ENCODE assay signal across 2 cellular contexts in the genomic region with DNA sequence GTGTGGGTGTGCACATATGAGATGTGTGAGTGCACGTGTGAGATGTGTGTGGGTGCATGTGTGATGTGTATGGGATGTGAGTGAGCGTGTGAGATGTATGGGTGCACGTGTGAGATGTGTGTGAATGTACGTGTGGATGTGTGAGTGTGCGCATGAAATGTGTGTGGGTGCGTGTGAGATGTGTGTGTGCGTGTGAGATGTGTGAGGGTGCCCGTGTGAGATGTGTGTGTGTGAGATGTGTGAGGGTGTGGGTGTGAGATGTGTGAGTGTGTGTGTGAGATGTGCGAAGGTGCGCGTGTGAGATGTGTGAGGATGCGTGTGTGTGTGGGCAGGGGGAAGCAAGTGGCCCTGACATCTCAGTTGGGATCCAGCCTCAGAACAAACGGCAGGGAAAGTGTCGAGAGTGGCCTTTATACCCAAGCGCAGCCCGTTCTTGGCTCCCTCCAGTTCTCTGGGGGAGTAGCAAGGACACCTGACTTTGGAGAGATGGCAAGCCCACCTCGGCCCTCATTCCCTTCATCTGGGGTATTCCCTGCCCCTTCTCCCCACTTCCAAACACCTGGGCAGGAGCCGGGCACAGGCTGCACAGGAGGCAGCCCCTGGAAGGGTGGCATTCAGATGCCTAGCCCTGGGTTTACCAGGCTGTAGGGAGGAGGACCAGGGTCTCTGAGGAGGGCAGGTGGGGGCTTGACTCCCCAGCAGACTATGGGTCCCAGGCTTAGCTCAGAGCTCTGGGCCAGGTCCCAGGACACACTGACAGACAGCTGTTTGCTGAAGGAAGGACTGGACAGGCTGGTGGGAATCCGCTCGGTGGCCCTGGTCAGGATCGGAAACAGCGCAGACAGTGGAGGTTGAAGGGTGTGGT.
TF ChIP-seq lines count a peak whose summit lies in the region.

No MANE protein-coding gene starts in this region.

TF ChIP-seq in GM12878, 131 proteins besides CTCF, POLR2A, EP300 and RAD21:
- TF ChIP-seq, protein P1, sequence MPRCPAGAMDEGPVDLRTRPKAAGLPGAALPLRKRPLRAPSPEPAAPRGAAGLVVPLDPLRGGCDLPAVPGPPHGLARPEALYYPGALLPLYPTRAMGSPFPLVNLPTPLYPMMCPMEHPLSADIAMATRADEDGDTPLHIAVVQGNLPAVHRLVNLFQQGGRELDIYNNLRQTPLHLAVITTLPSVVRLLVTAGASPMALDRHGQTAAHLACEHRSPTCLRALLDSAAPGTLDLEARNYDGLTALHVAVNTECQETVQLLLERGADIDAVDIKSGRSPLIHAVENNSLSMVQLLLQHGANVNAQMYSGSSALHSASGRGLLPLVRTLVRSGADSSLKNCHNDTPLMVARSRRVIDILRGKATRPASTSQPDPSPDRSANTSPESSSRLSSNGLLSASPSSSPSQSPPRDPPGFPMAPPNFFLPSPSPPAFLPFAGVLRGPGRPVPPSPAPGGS (IDR thresholded peaks at IDR 0.05; ENCODE audit: borderline replicate concordance, insufficient read depth, low read depth, low read length, poor library complexity, severe bottlenecking) = peak; percentile 81
- TF ChIP-seq, protein P2, sequence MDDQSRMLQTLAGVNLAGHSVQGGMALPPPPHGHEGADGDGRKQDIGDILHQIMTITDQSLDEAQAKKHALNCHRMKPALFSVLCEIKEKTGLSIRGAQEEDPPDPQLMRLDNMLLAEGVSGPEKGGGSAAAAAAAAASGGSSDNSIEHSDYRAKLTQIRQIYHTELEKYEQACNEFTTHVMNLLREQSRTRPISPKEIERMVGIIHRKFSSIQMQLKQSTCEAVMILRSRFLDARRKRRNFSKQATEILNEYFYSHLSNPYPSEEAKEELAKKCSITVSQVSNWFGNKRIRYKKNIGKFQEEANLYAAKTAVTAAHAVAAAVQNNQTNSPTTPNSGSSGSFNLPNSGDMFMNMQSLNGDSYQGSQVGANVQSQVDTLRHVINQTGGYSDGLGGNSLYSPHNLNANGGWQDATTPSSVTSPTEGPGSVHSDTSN (IDR thresholded peaks at IDR 0.05; ENCODE audit: insufficient replicate concordance, low read depth, low read length) = peak; percentile 69
- TF ChIP-seq SMAD5 (IDR thresholded peaks at IDR 0.05; ENCODE audit: low read depth) (no peak), DPF2 (IDR thresholded peaks at IDR 0.05) (no peak), SMAD1 (IDR thresholded peaks at IDR 0.05; ENCODE audit: low read depth, partially characterized antibody) (no peak), NFIC (IDR thresholded peaks at IDR 0.05; ENCODE audit: low read depth, low read length) (0 out of 2 replicates have a peak, but pooled peaks have one; percentile 33), ZSCAN29 (IDR thresholded peaks at IDR 0.05) (no peak)

TF ChIP-seq in HepG2, 621 proteins besides CTCF, POLR2A, EP300 and RAD21 (continues in another document):
- TF ChIP-seq ZNF292 (CRISPR knock-in tag; IDR thresholded peaks at IDR 0.05; ENCODE audit: borderline replicate concordance, low read depth) (no peak), ZNF781 (CRISPR knock-in tag; IDR thresholded peaks at IDR 0.05; ENCODE audit: borderline replicate concordance, not compliant biosample characterization) (no peak), RARA (CRISPR knock-in tag; IDR thresholded peaks at IDR 0.05) (0 out of 2 replicates have a peak, but pooled peaks have one; percentile 28), SNAPC2 (CRISPR knock-in tag; IDR thresholded peaks at IDR 0.05) (0 out of 2 replicates have a peak, but pooled peaks have one; percentile 16), TARDBP (CRISPR knock-in tag; IDR thresholded peaks at IDR 0.05) (peak; percentile 52; the same call in 1 of the 2 replicates), HMG20B (CRISPR knock-in tag; conservative IDR thresholded peaks at IDR 0.05) (no peak), KDM1A (CRISPR knock-in tag; IDR thresholded peaks at IDR 0.05) (no peak), ETV5 (CRISPR knock-in tag; IDR thresholded peaks at IDR 0.05; ENCODE audit: borderline replicate concordance) (peak; percentile 45; the same call in 1 of the 2 replicates), RFX5 (IDR thresholded peaks at IDR 0.05; ENCODE audit: low read depth, low read length) (no peak), ZNF343 (CRISPR knock-in tag; IDR thresholded peaks at IDR 0.05) (no peak), POLR2G (IDR thresholded peaks at IDR 0.05; ENCODE audit: low read depth, low read length) (peak; percentile 12; the same call in 1 of the 2 replicates), SAP130 (CRISPR knock-in tag; IDR thresholded peaks at IDR 0.05; ENCODE audit: low read depth) (peak; percentile 61; the same call in 1 of the 2 replicates), FOSL1 (CRISPR knock-in tag; IDR thresholded peaks at IDR 0.05; ENCODE audit: borderline replicate concordance) (no peak), LCORL (IDR thresholded peaks at IDR 0.05) (no peak), LCORL (CRISPR knock-in tag; IDR thresholded peaks at IDR 0.05) (peak; percentile 61; the same call in 1 of the 2 replicates), ZNF451 (CRISPR knock-in tag; IDR thresholded peaks at IDR 0.05) (no peak), ZFY (CRISPR knock-in tag; IDR thresholded peaks at IDR 0.05) (0 out of 2 replicates have a peak, but pooled peaks have one; percentile 1), ZNF317 (CRISPR knock-in tag; IDR thresholded peaks at IDR 0.05) (no peak), ZNF205 (CRISPR knock-in tag; IDR thresholded peaks at IDR 0.05) (no peak), MEIS2 (CRISPR knock-in tag; IDR thresholded peaks at IDR 0.05) (peak; percentile 16; the same call in 1 of the 2 replicates)
- TF ChIP-seq, protein P3, sequence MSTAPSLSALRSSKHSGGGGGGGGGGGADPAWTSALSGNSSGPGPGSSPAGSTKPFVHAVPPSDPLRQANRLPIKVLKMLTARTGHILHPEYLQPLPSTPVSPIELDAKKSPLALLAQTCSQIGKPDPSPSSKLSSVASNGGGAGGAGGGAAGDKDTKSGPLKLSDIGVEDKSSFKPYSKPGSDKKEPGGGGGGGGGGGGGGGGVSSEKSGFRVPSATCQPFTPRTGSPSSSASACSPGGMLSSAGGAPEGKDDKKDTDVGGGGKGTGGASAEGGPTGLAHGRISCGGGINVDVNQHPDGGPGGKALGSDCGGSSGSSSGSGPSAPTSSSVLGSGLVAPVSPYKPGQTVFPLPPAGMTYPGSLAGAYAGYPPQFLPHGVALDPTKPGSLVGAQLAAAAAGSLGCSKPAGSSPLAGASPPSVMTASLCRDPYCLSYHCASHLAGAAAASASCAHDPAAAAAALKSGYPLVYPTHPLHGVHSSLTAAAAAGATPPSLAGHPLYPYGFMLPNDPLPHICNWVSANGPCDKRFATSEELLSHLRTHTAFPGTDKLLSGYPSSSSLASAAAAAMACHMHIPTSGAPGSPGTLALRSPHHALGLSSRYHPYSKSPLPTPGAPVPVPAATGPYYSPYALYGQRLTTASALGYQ (CRISPR knock-in tag; IDR thresholded peaks at IDR 0.05) = no peak
- TF ChIP-seq, protein P4, sequence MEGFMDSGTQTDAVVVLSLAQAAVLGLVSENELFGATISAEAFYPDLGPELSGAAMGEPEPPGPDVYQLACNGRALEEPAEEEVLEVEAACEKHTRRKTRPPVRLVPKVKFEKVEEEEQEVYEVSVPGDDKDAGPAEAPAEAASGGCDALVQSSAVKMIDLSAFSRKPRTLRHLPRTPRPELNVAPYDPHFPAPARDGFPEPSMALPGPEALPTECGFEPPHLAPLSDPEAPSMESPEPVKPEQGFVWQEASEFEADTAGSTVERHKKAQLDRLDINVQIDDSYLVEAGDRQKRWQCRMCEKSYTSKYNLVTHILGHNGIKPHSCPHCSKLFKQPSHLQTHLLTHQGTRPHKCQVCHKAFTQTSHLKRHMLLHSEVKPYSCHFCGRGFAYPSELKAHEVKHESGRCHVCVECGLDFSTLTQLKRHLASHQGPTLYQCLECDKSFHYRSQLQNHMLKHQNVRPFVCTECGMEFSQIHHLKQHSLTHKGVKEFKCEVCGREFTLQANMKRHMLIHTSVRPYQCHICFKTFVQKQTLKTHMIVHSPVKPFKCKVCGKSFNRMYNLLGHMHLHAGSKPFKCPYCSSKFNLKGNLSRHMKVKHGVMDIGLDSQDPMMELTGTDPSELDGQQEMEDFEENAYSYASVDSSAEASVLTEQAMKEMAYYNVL (CRISPR knock-in tag; IDR thresholded peaks at IDR 0.05; ENCODE audit: borderline replicate concordance) = no peak
- TF ChIP-seq, protein P5, sequence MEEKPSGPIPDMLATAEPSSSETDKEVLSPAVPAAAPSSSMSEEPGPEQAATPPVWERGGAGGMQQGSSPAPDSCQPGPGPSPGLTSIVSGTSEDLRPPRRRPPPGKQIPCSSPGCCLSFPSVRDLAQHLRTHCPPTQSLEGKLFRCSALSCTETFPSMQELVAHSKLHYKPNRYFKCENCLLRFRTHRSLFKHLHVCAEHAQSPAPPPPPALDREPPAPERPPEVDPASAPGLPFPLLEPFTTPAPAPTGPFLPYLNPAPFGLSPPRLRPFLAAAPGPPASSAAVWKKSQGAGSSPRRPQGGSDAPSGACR (CRISPR knock-in tag; IDR thresholded peaks at IDR 0.05) = 0 out of 2 replicates have a peak, but pooled peaks have one; percentile 5
- TF ChIP-seq, protein P6, sequence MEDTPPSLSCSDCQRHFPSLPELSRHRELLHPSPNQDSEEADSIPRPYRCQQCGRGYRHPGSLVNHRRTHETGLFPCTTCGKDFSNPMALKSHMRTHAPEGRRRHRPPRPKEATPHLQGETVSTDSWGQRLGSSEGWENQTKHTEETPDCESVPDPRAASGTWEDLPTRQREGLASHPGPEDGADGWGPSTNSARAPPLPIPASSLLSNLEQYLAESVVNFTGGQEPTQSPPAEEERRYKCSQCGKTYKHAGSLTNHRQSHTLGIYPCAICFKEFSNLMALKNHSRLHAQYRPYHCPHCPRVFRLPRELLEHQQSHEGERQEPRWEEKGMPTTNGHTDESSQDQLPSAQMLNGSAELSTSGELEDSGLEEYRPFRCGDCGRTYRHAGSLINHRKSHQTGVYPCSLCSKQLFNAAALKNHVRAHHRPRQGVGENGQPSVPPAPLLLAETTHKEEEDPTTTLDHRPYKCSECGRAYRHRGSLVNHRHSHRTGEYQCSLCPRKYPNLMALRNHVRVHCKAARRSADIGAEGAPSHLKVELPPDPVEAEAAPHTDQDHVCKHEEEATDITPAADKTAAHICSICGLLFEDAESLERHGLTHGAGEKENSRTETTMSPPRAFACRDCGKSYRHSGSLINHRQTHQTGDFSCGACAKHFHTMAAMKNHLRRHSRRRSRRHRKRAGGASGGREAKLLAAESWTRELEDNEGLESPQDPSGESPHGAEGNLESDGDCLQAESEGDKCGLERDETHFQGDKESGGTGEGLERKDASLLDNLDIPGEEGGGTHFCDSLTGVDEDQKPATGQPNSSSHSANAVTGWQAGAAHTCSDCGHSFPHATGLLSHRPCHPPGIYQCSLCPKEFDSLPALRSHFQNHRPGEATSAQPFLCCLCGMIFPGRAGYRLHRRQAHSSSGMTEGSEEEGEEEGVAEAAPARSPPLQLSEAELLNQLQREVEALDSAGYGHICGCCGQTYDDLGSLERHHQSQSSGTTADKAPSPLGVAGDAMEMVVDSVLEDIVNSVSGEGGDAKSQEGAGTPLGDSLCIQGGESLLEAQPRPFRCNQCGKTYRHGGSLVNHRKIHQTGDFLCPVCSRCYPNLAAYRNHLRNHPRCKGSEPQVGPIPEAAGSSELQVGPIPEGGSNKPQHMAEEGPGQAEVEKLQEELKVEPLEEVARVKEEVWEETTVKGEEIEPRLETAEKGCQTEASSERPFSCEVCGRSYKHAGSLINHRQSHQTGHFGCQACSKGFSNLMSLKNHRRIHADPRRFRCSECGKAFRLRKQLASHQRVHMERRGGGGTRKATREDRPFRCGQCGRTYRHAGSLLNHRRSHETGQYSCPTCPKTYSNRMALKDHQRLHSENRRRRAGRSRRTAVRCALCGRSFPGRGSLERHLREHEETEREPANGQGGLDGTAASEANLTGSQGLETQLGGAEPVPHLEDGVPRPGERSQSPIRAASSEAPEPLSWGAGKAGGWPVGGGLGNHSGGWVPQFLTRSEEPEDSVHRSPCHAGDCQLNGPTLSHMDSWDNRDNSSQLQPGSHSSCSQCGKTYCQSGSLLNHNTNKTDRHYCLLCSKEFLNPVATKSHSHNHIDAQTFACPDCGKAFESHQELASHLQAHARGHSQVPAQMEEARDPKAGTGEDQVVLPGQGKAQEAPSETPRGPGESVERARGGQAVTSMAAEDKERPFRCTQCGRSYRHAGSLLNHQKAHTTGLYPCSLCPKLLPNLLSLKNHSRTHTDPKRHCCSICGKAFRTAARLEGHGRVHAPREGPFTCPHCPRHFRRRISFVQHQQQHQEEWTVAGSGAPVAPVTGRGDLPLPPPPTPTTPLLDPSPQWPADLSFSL (CRISPR knock-in tag; IDR thresholded peaks at IDR 0.05) = 0 out of 2 replicates have a peak, but pooled peaks have one; percentile 3
- TF ChIP-seq, protein P7, sequence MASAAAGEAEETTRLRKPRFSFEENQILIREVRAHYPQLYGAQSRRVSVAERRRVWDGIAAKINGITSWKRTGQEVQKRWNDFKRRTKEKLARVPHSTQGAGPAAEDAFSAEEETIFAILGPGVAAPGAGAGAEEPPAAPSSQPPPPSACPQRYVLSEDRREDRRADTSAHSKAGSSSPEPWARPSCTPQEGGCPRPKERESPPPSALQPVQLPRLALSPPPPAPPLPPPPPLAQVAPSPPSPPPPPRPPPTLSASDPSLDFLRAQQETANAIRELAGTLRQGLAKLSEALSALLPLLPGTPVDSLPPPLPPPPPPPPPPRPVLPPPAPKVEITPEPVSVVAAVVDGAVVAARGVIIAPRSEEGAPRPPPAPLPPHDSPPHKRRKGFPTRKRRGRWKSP (CRISPR knock-in tag; IDR thresholded peaks at IDR 0.05) = no peak
- TF ChIP-seq, protein P8, sequence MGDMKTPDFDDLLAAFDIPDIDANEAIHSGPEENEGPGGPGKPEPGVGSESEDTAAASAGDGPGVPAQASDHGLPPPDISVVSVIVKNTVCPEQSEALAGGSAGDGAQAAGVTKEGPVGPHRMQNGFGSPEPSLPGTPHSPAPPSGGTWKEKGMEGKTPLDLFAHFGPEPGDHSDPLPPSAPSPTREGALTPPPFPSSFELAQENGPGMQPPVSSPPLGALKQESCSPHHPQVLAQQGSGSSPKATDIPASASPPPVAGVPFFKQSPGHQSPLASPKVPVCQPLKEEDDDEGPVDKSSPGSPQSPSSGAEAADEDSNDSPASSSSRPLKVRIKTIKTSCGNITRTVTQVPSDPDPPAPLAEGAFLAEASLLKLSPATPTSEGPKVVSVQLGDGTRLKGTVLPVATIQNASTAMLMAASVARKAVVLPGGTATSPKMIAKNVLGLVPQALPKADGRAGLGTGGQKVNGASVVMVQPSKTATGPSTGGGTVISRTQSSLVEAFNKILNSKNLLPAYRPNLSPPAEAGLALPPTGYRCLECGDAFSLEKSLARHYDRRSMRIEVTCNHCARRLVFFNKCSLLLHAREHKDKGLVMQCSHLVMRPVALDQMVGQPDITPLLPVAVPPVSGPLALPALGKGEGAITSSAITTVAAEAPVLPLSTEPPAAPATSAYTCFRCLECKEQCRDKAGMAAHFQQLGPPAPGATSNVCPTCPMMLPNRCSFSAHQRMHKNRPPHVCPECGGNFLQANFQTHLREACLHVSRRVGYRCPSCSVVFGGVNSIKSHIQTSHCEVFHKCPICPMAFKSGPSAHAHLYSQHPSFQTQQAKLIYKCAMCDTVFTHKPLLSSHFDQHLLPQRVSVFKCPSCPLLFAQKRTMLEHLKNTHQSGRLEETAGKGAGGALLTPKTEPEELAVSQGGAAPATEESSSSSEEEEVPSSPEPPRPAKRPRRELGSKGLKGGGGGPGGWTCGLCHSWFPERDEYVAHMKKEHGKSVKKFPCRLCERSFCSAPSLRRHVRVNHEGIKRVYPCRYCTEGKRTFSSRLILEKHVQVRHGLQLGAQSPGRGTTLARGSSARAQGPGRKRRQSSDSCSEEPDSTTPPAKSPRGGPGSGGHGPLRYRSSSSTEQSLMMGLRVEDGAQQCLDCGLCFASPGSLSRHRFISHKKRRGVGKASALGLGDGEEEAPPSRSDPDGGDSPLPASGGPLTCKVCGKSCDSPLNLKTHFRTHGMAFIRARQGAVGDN (CRISPR knock-in tag; IDR thresholded peaks at IDR 0.05) = no peak
- TF ChIP-seq, protein P9, sequence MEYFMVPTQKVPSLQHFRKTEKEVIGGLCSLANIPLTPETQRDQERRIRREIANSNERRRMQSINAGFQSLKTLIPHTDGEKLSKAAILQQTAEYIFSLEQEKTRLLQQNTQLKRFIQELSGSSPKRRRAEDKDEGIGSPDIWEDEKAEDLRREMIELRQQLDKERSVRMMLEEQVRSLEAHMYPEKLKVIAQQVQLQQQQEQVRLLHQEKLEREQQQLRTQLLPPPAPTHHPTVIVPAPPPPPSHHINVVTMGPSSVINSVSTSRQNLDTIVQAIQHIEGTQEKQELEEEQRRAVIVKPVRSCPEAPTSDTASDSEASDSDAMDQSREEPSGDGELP (IDR thresholded peaks at IDR 0.05; ENCODE audit: borderline replicate concordance, low read depth) = peak; percentile 88
